22 cellular contexts compared by ENCODE assay signal in the genomic region with DNA sequence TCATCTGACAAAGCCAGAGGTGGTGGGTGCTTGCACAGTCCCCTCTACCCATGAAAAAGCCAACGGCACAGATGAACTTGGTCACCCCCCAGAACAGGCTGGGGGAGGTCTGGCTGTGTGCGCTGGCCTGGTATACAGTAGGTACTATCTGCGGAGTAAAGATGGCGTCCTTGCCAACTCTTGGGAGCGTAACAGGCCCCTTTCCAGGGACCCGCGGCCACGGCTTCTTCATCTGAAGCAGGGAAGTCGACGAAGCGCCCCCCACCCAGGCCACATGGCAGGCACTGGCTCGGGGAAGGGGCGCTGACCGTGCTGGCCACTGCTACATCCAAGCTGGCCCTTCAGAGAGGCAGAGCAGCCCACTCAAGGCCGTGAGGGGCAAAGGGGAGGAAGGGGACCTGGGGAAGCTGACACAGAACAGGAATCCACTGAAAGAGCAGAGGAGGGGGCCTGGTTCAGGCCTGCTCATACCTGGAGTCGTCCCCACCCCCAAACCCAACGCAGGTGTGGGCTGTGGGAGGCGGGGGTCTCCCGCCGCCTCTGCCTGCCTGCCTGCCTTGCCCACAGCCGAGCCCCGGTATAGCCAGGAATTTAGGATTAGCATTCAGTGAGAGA.
A peak's percentile ranks its signal among the peaks of the same experiment; 100 is the strongest.
DNase-seq lines count a peak whose midpoint lies in the region; ATAC-seq, FAIRE-seq and TF ChIP-seq lines count a peak whose summit lies in the region.
"Had no signal": no experiment of that assay in that cellular context is flagged by ENCODE, and none has a peak within 500 bp of the region (broad histone marks: within the 10 kb centered on the region; RNA-seq: fewer than 3 reads in every experiment).

No MANE protein-coding gene starts in this region.

- H4K91ac ChIP-seq in neuronal stem cell (ENCODE audit: low read depth, low read length, poor library complexity): no peak overlapping the region

- no peak overlapping the region for H3K4ac ChIP-seq in neuronal stem cell (ENCODE audit: low read length)

- 0 out of 4 replicates have a peak, but pooled peaks cover 0 to 5% of the 10 kb centered on the region in 2 experiments for H3K36me3 ChIP-seq in HCT116 (ENCODE audit: control insufficient read depth in 1 of 2, insufficient read depth in 2 of 2, low read length in 2 of 2)
- H3K36me3 ChIP-seq in neuronal stem cell (replicated peaks in 1 of 2; ENCODE audit: control insufficient read depth in 2 of 2, insufficient read depth in 2 of 2, low read length in 2 of 2): peaks cover 0 to 28% of the 10 kb centered on the region in 2 donors
- peaks cover 0 to 12% (median 6%) of the 10 kb centered on the region in 4 donors for H3K36me3 ChIP-seq in stomach
- H3K36me3 ChIP-seq: BE2C had no signal

- H3K9ac ChIP-seq in HCT116 (ENCODE audit: low read length) (no peak overlapping the region), neuronal stem cell (ENCODE audit: low read depth, low read length, poor library complexity) (peak overlapping the region; percentile 14)

- BruUV-seq in HCT116 (replicated peaks; lab: Mats Ljungman, UMichigan): no TSS peak

- peak; percentile 65 for FAIRE-seq in urothelium cell line (lab: Jason Lieb, UNC)

- H2AK5ac ChIP-seq in neuronal stem cell (ENCODE audit: low read depth, low read length): peak overlapping the region; percentile 18

- H3K4me1 ChIP-seq in HCT116 (ENCODE audit: control insufficient read depth in 1 of 2, insufficient read depth in 2 of 2, low read length in 2 of 2) (peaks cover 23 to 77% of the 10 kb centered on the region in 2 experiments), foreskin keratinocyte (peaks cover 22% of the 10 kb centered on the region), neuronal stem cell (ENCODE audit: control insufficient read depth in 2 of 2, insufficient read depth in 1 of 2, low read depth in 1 of 2, low read length in 2 of 2) (peaks cover 3 to 11% of the 10 kb centered on the region in 2 donors), stomach (peaks cover 9 to 20% (median 17%) of the 10 kb centered on the region in 4 donors)
- H3K4me1 ChIP-seq: BE2C had no signal

- H2BK15ac ChIP-seq in neuronal stem cell (ENCODE audit: low read length): peak overlapping the region; percentile 59

- H3K27me3 ChIP-seq in HCT116 (ENCODE audit: insufficient read depth, low read length): no peaks in the 10 kb centered on the region
- H3K27me3 ChIP-seq in foreskin keratinocyte: no peaks in the 10 kb centered on the region
- H3K27me3 ChIP-seq in neuronal stem cell (ENCODE audit: control insufficient read depth in 3 of 3, insufficient read depth in 3 of 3, low read depth in 1 of 3, low read length in 3 of 3): no peaks in the 10 kb centered on the region
- H3K27me3 ChIP-seq in stomach: peaks cover 0 to 33% (median 0%) of the 10 kb centered on the region in 3 donors
- H3K27me3 ChIP-seq: BE2C had no signal

- CTCF ChIA-PET in HCT116 (lab: Charles Lee): no interaction called here

- no peak for TF ChIP-seq RAD21 in HCT116 (IDR thresholded peaks at IDR 0.05; ENCODE audit: low read depth)

- POLR2A ChIA-PET in HCT116 (lab: Charles Lee): no interaction called here

- H3K18ac ChIP-seq in neuronal stem cell (ENCODE audit: low read length): peak overlapping the region; percentile 48

- no peaks in the 10 kb centered on the region for H3K9me2 ChIP-seq in HCT116 (ENCODE audit: insufficient read depth)

- H3K9me3 ChIP-seq in HCT116 (ENCODE audit: control insufficient read depth in 1 of 2, insufficient read depth in 1 of 2, low read depth in 1 of 2, low read length in 2 of 2): no peaks in the 10 kb centered on the region
- H3K9me3 ChIP-seq in neuronal stem cell (replicated peaks in 1 of 2; ENCODE audit: control insufficient read depth in 2 of 2, insufficient read depth in 1 of 2, low read depth in 1 of 2, low read length in 2 of 2): no peaks in the 10 kb centered on the region
- H3K9me3 ChIP-seq in stomach: no peaks in the 10 kb centered on the region
- H3K9me3 ChIP-seq: BE2C had no signal

- no peaks in the 10 kb centered on the region for H4K20me1 ChIP-seq in HCT116 (ENCODE audit: insufficient read depth)

- TF ChIP-seq POLR2A in HCT116 (IDR thresholded peaks at IDR 0.05; ENCODE audit: borderline replicate concordance, extremely low read depth, insufficient read depth, insufficient read length) (no peak), stomach (IDR thresholded peaks at IDR 0.05) (no peak)

- H2AFZ ChIP-seq in HCT116 (ENCODE audit: low read depth, low read length, poor library complexity, severe bottlenecking) (no peak overlapping the region), neuronal stem cell (ENCODE audit: low read length) (no peak overlapping the region)

- no peak overlapping the region for H2BK5ac ChIP-seq in neuronal stem cell (ENCODE audit: low read length)

- H3K4me2 ChIP-seq in HCT116 (ENCODE audit: low read length) (peak overlapping the region; percentile 71; the same call in 1 of the 2 replicates), neuronal stem cell (ENCODE audit: insufficient read depth, low read length, poor library complexity, severe bottlenecking) (no peak overlapping the region)

- RAD21 ChIA-PET in HCT116 (lab: Charles Lee; ENCODE audit: low non-redundant PET in 1 of 2, low total read pairs in 2 of 2, uncharacterized antibody in 2 of 2, unreplicated experiment in 2 of 2): no interaction called here

- no peaks in the 10 kb centered on the region for H3K79me2 ChIP-seq in HCT116 (ENCODE audit: insufficient read depth, low read length)

- TF ChIP-seq EP300 in stomach (IDR thresholded peaks at IDR 0.05): no peak

- peak overlapping the region; percentile 13 for H3K23ac ChIP-seq in neuronal stem cell (ENCODE audit: low read depth, low read length, poor library complexity)

- H3K79me1 ChIP-seq in neuronal stem cell (ENCODE audit: low read depth, low read length): peaks cover 7% of the 10 kb centered on the region

- intact Hi-C loops in HCT116 (cut with micrococcal nuclease): no loop called here
- intact Hi-C loops in stomach (cut with DNase I; ENCODE audit: low total_unique reads): no loop called here

- WGBS in neuronal stem cell (ENCODE audit: extremely low coverage in 2 of 2, insufficient read length in 2 of 2, insufficient replicate concordance in 1 of 2), 2 donors: no CpG with 5 or more reads among the region's 22 CpGs
- WGBS in stomach, 5 donors: 89 to 94% (median 92%) methylated on average over 11 to 22 of the region's 22 CpGs

- no peak overlapping the region for H4K8ac ChIP-seq in neuronal stem cell (ENCODE audit: low read depth, low read length)

- no peak overlapping the region for H2BK12ac ChIP-seq in neuronal stem cell (ENCODE audit: low read length)

- no peak overlapping the region for H3K14ac ChIP-seq in neuronal stem cell (ENCODE audit: low read length)

- DNase-seq in HCT116 (ENCODE audit: low read depth, low spot score) (no peak), foreskin keratinocyte (no peak), neuronal stem cell (ENCODE audit: low spot score) (no peak), urothelium cell line (ENCODE audit: low spot score) (no peak), stomach (no peak)
- DNase-seq in stimulated activated naive CD4-positive, alpha-beta T cell (lab: John Stamatoyannopoulos, UW): no peak
- DNase-seq in stimulated activated CD4-positive, alpha-beta T cell treated with anti-CD3 and anti-CD28 coated beads, Interleukin-12 subunit alpha, Interleukin-12 subunit beta, amount 100 ng/mL, for 4 hours: no peak
- DNase-seq: BE2C, Calu3, DMS153, DND-41, H9, NCI-H1092, NCI-H1417 treated with DMSO at 0.1 percent for 48 hours, NCI-H187, NCI-H2081 treated with DMSO at 0.1 percent for 48 hours, NCI-H2171, NCI-H226, NCI-H510A, SIG-M5 had no signal

- H3K27ac ChIP-seq in HCT116 (ENCODE audit: low read depth, low read length) (peak overlapping the region; percentile 79; the same call in 1 of the 2 replicates), foreskin keratinocyte (peak overlapping the region; percentile 86), neuronal stem cell (replicated peaks; ENCODE audit: low read length) (no peak overlapping the region), stomach (no peak overlapping the region)
- H3K27ac ChIP-seq: HL-60, SK-N-MC had no signal

- no peak overlapping the region for H3K4me3 ChIP-seq in HCT116 (replicated peaks in 1 of 2; ENCODE audit: low read depth in 1 of 2, low read length in 2 of 2)
- H3K4me3 ChIP-seq in neuronal stem cell (ENCODE audit: low read length in 2 of 2): no peak overlapping the region
- H3K4me3 ChIP-seq in stomach: no peak overlapping the region
- H3K4me3 ChIP-seq: SK-N-MC had no signal

- ATAC-seq in HCT116: no peak
- no peak for ATAC-seq in foreskin keratinocyte

- no peak overlapping the region for H2BK120ac ChIP-seq in neuronal stem cell (ENCODE audit: low read depth, low read length)

- TF ChIP-seq CTCF in HCT116 (IDR thresholded peaks at IDR 0.05 in 2 of 3, conservative IDR thresholded peaks at IDR 0.05 in 1 of 3; ENCODE audit: borderline replicate concordance in 1 of 3, insufficient read depth in 1 of 3, low read depth in 2 of 3, low read length in 2 of 3) (no peak), foreskin keratinocyte (conservative IDR thresholded peaks at IDR 0.05) (no peak), stomach (IDR thresholded peaks at IDR 0.05) (no peak)

TF ChIP-seq in HCT116, 20 proteins besides CTCF, POLR2A, EP300 and RAD21 (continues in another document):
- no peak for TF ChIP-seq SRF (IDR thresholded peaks at IDR 0.05; ENCODE audit: low read depth)
- TF ChIP-seq, protein P1, sequence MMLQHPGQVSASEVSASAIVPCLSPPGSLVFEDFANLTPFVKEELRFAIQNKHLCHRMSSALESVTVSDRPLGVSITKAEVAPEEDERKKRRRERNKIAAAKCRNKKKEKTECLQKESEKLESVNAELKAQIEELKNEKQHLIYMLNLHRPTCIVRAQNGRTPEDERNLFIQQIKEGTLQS (IDR thresholded peaks at IDR 0.05): no peak
- TF ChIP-seq POLR2AphosphoS5 (IDR thresholded peaks at IDR 0.05; ENCODE audit: low read depth, low read length): no peak
- no peak for TF ChIP-seq TCF7L2 (IDR thresholded peaks at IDR 0.05; ENCODE audit: borderline replicate concordance, extremely low read depth, insufficient read depth, insufficient read length)
- no peak for TF ChIP-seq EZH2 (IDR thresholded peaks at IDR 0.05)
- no peak for TF ChIP-seq YY1 (IDR thresholded peaks at IDR 0.05; ENCODE audit: extremely low read depth, insufficient replicate concordance, low read depth, low read length)

Comparison
In these comparisons a context has a peak if more than half of its experiments do, and no peak if none do; other contexts are left out.
1. H3K27ac ChIP-seq: peak in HCT116 (single experiment) and foreskin keratinocyte (single experiment); none in neuronal stem cell (single experiment) and stomach (0 of 5).